ENCODE assay signal across 8 cellular contexts in genomic region chr1:161182214-161182613, GRCh38. TPM values are rescaled to one million over a fixed set of nuclear protein-coding genes. Genes with fewer than 3 reads are reported as not detected.
DNase-seq lines count a peak whose midpoint lies in the region; ATAC-seq and TF ChIP-seq lines count a peak whose summit lies in the region.

No MANE protein-coding gene starts in this region.

- no peak overlapping the region for H3K4me3 ChIP-seq in hepatocyte

- POLR2A ChIA-PET in activated naive CD8-positive, alpha-beta T cell treated with anti-CD3 and anti-CD28 coated beads, Interleukin-2, amount 10 ng/mL, durations not matched to agents 7 days and 5 days (lab: Charles Lee): interaction anchor here (0.5 to 4.7 kb wide), 16 partner anchors 9 to 475 kb away, joined by 3 to 53 read pairs (median 4); partner anchors contain the start of genes APOA2, ARHGAP30, DEDD and NDUFS2

- H3K27ac Mint-ChIP-seq in activated naive CD8-positive, alpha-beta T cell treated with anti-CD3 and anti-CD28 coated beads, Interleukin-2, amount 10 ng/mL, durations not matched to agents 7 days and 5 days: peak overlapping the region; percentile 95

- H3K9me3 Mint-ChIP-seq in activated naive CD8-positive, alpha-beta T cell treated with anti-CD3 and anti-CD28 coated beads, Interleukin-2, amount 10 ng/mL, durations not matched to agents 7 days and 5 days: no peaks in the 10 kb centered on the region

- no peak overlapping the region for H3K4me2 ChIP-seq in hepatocyte

- no peak overlapping the region for H2AFZ ChIP-seq in hepatocyte

- H3K79me2 ChIP-seq in hepatocyte: no peaks in the 10 kb centered on the region

- no peaks in the 10 kb centered on the region for H4K20me1 ChIP-seq in hepatocyte (ENCODE audit: insufficient read depth, poor library complexity, severe bottlenecking)

- DNase-seq in CD1c-positive myeloid dendritic cell (ENCODE audit: extremely low spot score) (peak; percentile 51), OCI-M1 (lab: John Stamatoyannopoulos, UW) (peak; percentile 20), hepatocyte (ENCODE audit: low spot score) (no peak), amygdala (lab: John Stamatoyannopoulos, UW) (no peak), KG1 (lab: John Stamatoyannopoulos, UW) (no peak)
- DNase-seq in activated naive CD8-positive, alpha-beta T cell treated with anti-CD3 and anti-CD28 coated beads, Interleukin-2, amount 10 ng/mL, durations not matched to agents 7 days and 5 days: no peak
- peak; percentile 51 to 52 for DNase-seq in stimulated activated CD4-positive, alpha-beta T cell treated with anti-CD3 and anti-CD28 coated beads, Interleukin-15, amount 100 ng/mL, for 48 hours (ENCODE audit: low read depth in 2 of 2)

- peaks cover 5% of the 10 kb centered on the region for H3K36me3 Mint-ChIP-seq in activated naive CD8-positive, alpha-beta T cell treated with anti-CD3 and anti-CD28 coated beads, Interleukin-2, amount 10 ng/mL, durations not matched to agents 7 days and 5 days

- H3K4me1 Mint-ChIP-seq in activated naive CD8-positive, alpha-beta T cell treated with anti-CD3 and anti-CD28 coated beads, Interleukin-2, amount 10 ng/mL, durations not matched to agents 7 days and 5 days: peaks cover 65% of the 10 kb centered on the region

- H3K27me3 Mint-ChIP-seq in activated naive CD8-positive, alpha-beta T cell treated with anti-CD3 and anti-CD28 coated beads, Interleukin-2, amount 10 ng/mL, durations not matched to agents 7 days and 5 days: no peaks in the 10 kb centered on the region

- TF ChIP-seq CTCF in hepatocyte (IDR thresholded peaks at IDR 0.05; ENCODE audit: poor library complexity): no peak

- H3K4me1 ChIP-seq in hepatocyte (ENCODE audit: insufficient read depth): no peaks in the 10 kb centered on the region

- H3K27me3 ChIP-seq in hepatocyte: no peaks in the 10 kb centered on the region

- H3K27ac ChIP-seq in hepatocyte: no peak overlapping the region

- H3K9me2 ChIP-seq in hepatocyte (replicated peaks; ENCODE audit: insufficient read depth): no peaks in the 10 kb centered on the region

- peak; percentile 48 for ATAC-seq in GM21619 (IDR thresholded peaks at IDR 0.05; ENCODE audit: unreplicated experiment)
- ATAC-seq in activated naive CD8-positive, alpha-beta T cell treated with anti-CD3 and anti-CD28 coated beads, Interleukin-2, amount 10 ng/mL, durations not matched to agents 7 days and 5 days (ENCODE audit: low read depth): peak; percentile 61

- H3K9me3 ChIP-seq in hepatocyte (ENCODE audit: low read depth): no peaks in the 10 kb centered on the region

- WGBS in hepatocyte (ENCODE audit: low lambda C conversion rate, missing lambda C conversion rate): 91% methylated on average over 1 of the region's 1 CpG

- H3K4me3 Mint-ChIP-seq in activated naive CD8-positive, alpha-beta T cell treated with anti-CD3 and anti-CD28 coated beads, Interleukin-2, amount 10 ng/mL, durations not matched to agents 7 days and 5 days: peak overlapping the region; percentile 69

- no peaks in the 10 kb centered on the region for H3K36me3 ChIP-seq in hepatocyte (replicated peaks; ENCODE audit: insufficient read depth, low read depth)

RNA-seq across cellular contexts. Expression of gene B4GALT3, which starts 4.9 kb away (rescaled TPM):
- total RNA-seq in activated naive CD8-positive, alpha-beta T cell treated with anti-CD3 and anti-CD28 coated beads, Interleukin-2, amount 10 ng/mL, durations not matched to agents 7 days and 5 days: 10 to 100 TPM; 54.5 to 54.8 TPM
- 32.2 and 36.0 TPM in 2 replicates for total RNA-seq in hepatocyte
- polyA plus RNA-seq in hepatocyte: 48.1 and 56.9 TPM in 2 replicates

RNA-seq across cellular contexts. Expression of gene PPOX, which starts 16.0 kb away (rescaled TPM):
- 10 to 100 TPM; 47.0 to 53.0 TPM for total RNA-seq in activated naive CD8-positive, alpha-beta T cell treated with anti-CD3 and anti-CD28 coated beads, Interleukin-2, amount 10 ng/mL, durations not matched to agents 7 days and 5 days
- total RNA-seq in hepatocyte: 11.2 and 18.3 TPM in 2 replicates
- polyA plus RNA-seq in hepatocyte: 30.7 and 31.6 TPM in 2 replicates

RNA-seq across cellular contexts. Expression of gene ADAMTS4, which starts 16.6 kb away (rescaled TPM):
- 1 to 10 TPM; 2.5 to 3.5 TPM for total RNA-seq in activated naive CD8-positive, alpha-beta T cell treated with anti-CD3 and anti-CD28 coated beads, Interleukin-2, amount 10 ng/mL, durations not matched to agents 7 days and 5 days
- total RNA-seq in hepatocyte: 1.2 and 2.3 TPM in 2 replicates
- 4.4 and 6.1 TPM in 2 replicates for polyA plus RNA-seq in hepatocyte

RNA-seq across cellular contexts. Expression of gene NDUFS2, which starts 20.0 kb away (rescaled TPM):
- total RNA-seq in activated naive CD8-positive, alpha-beta T cell treated with anti-CD3 and anti-CD28 coated beads, Interleukin-2, amount 10 ng/mL, durations not matched to agents 7 days and 5 days: 10 to 100 TPM; 80.6 to 92.8 TPM
- total RNA-seq in hepatocyte: 103 TPM in 2 replicates
- 163 and 177 TPM in 2 replicates for polyA plus RNA-seq in hepatocyte

RNA-seq across cellular contexts. Expression of gene USP21, which starts 22.9 kb away (rescaled TPM):
- total RNA-seq in activated naive CD8-positive, alpha-beta T cell treated with anti-CD3 and anti-CD28 coated beads, Interleukin-2, amount 10 ng/mL, durations not matched to agents 7 days and 5 days: 10 to 100 TPM; 40.7 to 46.8 TPM
- total RNA-seq in hepatocyte: 5.5 and 7.7 TPM in 2 replicates
- 24.4 and 44.7 TPM in 2 replicates for polyA plus RNA-seq in hepatocyte

Comparison
In these comparisons a context has a peak if more than half of its experiments do, and no peak if none do; other contexts are left out.
1. DNase-seq: peak in CD1c-positive myeloid dendritic cell (single experiment), OCI-M1 (single experiment) and stimulated activated CD4-positive, alpha-beta T cell treated with anti-CD3 and anti-CD28 coated beads, Interleukin-15, amount 100 ng/mL, for 48 hours (2 of 2); none in activated naive CD8-positive, alpha-beta T cell treated with anti-CD3 and anti-CD28 coated beads, Interleukin-2, amount 10 ng/mL, durations not matched to agents 7 days and 5 days (single experiment), hepatocyte (single experiment), amygdala (0 of 56) and KG1 (single experiment).